Comparison of ENCODE assay signal across 10 cellular contexts in genomic region chrX:117985241-117985640, GRCh38.
DNase-seq lines count a peak whose midpoint lies in the region; ATAC-seq, FAIRE-seq and TF ChIP-seq lines count a peak whose summit lies in the region.
"Had no signal": no experiment of that assay in that cellular context is flagged by ENCODE, and none has a peak within 500 bp of the region (broad histone marks: within the 10 kb centered on the region; RNA-seq: fewer than 3 reads in every experiment).

No MANE protein-coding gene starts in this region.

- no peaks in the 10 kb centered on the region for H3K9me2 ChIP-seq in SK-N-SH

- FAIRE-seq in D721Med (lab: Jason Lieb, UNC) = no peak
- FAIRE-seq: endothelial cell of umbilical vein had no signal

- no peak for TF ChIP-seq EP300 in SK-N-SH (IDR thresholded peaks at IDR 0.05; ENCODE audit: borderline replicate concordance in 1 of 2, low read depth in 1 of 2, low read length in 1 of 2)

- DNase-seq in D721Med (ENCODE audit: insufficient read length, low spot score) (no peak), SK-N-SH (peak; percentile 16), iPS-NIHi7 (ENCODE audit: extremely low spot score) (peak; percentile 43), NCI-H1930 (lab: John Stamatoyannopoulos, UW) (no peak), HPDE6-E6E7 (ENCODE audit: extremely low spot score) (no peak)
- DNase-seq: NCI-H2029 treated with DMSO at 0.1 percent for 48 hours had no signal

- H3F3A ChIP-seq in SK-N-SH (replicated peaks; ENCODE audit: insufficient read depth) = no peaks in the 10 kb centered on the region

- peak; percentile 61 for ATAC-seq in GM21529 (IDR thresholded peaks at IDR 0.05; ENCODE audit: unreplicated experiment)
- ATAC-seq in GM18520 (IDR thresholded peaks at IDR 0.05; ENCODE audit: unreplicated experiment) = no peak
- no peak for ATAC-seq in GM19452 (IDR thresholded peaks at IDR 0.05; ENCODE audit: unreplicated experiment)

- POLR2A ChIA-PET in SK-N-SH (lab: Yijun Ruan, JAX) = no interaction called here

- peak; percentile 61 for TF ChIP-seq RAD21 in SK-N-SH (IDR thresholded peaks at IDR 0.05; ENCODE audit: low read length)

- H3K4me1 ChIP-seq in SK-N-SH (ENCODE audit: control insufficient read depth in 1 of 2, insufficient read depth in 2 of 2, low read depth in 1 of 2, low read length in 1 of 2) = peaks cover 0 to 8% of the 10 kb centered on the region in 2 experiments; a peak in 3 of 4 replicates

- H3K4me3 ChIP-seq in SK-N-SH (ENCODE audit: low read depth in 2 of 2, low read length in 1 of 2) = no peak overlapping the region

- H3K36me3 ChIP-seq in SK-N-SH (replicated peaks in 1 of 2; ENCODE audit: control insufficient read depth in 1 of 2, insufficient read depth in 2 of 2, low read length in 1 of 2) = no peaks in the 10 kb centered on the region

- H3K4me2 ChIP-seq in SK-N-SH = no peak overlapping the region

- no peaks in the 10 kb centered on the region; the same call in 1 of the 2 replicates for H4K20me1 ChIP-seq in SK-N-SH (ENCODE audit: insufficient read depth)

- peak overlapping the region in 1 of 2 experiments; percentile 16; a peak in 1 of 4 replicates for H3K27ac ChIP-seq in SK-N-SH (ENCODE audit: low read depth in 2 of 2, low read length in 1 of 2)

- peaks cover 4% of the 10 kb centered on the region; the same call in 1 of the 2 replicates for H3K79me2 ChIP-seq in SK-N-SH (ENCODE audit: insufficient read depth)

- 4% methylated on average over 1 of the region's 1 CpG for WGBS in SK-N-SH (ENCODE audit: low lambda C conversion rate)

- TF ChIP-seq CTCF in D721Med (IDR thresholded peaks at IDR 0.05; ENCODE audit: insufficient read depth, missing control alignments) = peak; percentile 10
- peak; percentile 40 for TF ChIP-seq CTCF in SK-N-SH (IDR thresholded peaks at IDR 0.05)

- no peak overlapping the region for H3K9ac ChIP-seq in SK-N-SH

- no peak overlapping the region for H2AFZ ChIP-seq in SK-N-SH (ENCODE audit: low read depth)

- no peaks in the 10 kb centered on the region for H3K27me3 ChIP-seq in SK-N-SH (ENCODE audit: insufficient read depth)

- no peaks in the 10 kb centered on the region for H3K9me3 ChIP-seq in SK-N-SH

- CTCF ChIA-PET in SK-N-SH (lab: Yijun Ruan, JAX) = interaction anchor here (0.7 to 4.3 kb wide), 17 partner anchors 8 to 1133 kb away, joined by 3 to 35 read pairs (median 3); partner anchors contain the start of gene KLHL13

TF ChIP-seq in SK-N-SH, 30 proteins besides CTCF, POLR2A, EP300 and RAD21:
- TF ChIP-seq GATA2 (CRISPR knock-in tag; IDR thresholded peaks at IDR 0.05) (no peak), SMC3 (IDR thresholded peaks at IDR 0.05; ENCODE audit: low read depth, low read length) (peak; percentile 28)

Comparison
In these comparisons a context has a peak if more than half of its experiments do, and no peak if none do; other contexts are left out.
1. DNase-seq: peak in SK-N-SH (single experiment) and iPS-NIHi7 (single experiment); none in D721Med (single experiment), NCI-H1930 (0 of 2) and HPDE6-E6E7 (single experiment).